ENCODE assay signal across 13 cellular contexts in genomic region chr3:138241061-138241460, GRCh38.
"Had no signal": no experiment of that assay in that cellular context is flagged by ENCODE, and none has a peak within 500 bp of the region (broad histone marks: within the 10 kb centered on the region; RNA-seq: fewer than 3 reads in every experiment).

No MANE protein-coding gene starts in this region.

- DNase-seq: activated CD4-positive, alpha-beta T cell treated with anti-CD3 and anti-CD28 coated beads for 36 hours; activated CD8-positive, alpha-beta T cell treated with anti-CD3 and anti-CD28 coated beads, Interleukin-2, amount 10 ng/mL, durations not matched to agents 7 days and 5 days; activated naive CD4-positive, alpha-beta T cell treated with Interleukin-2 at 50 U/mL for 16 hours; effector memory CD4-positive, alpha-beta T cell; immature natural killer cell; pancreas; stimulated activated CD4-positive, alpha-beta T cell treated with anti-CD3 and anti-CD28 coated beads, Interleukin-4, amount 100 ng/mL, for 1 hour; stimulated activated CD8-positive, alpha-beta memory T cell treated with anti-CD3 and anti-CD28 coated beads, Interleukin-4, amount 100 ng/mL, for 48 hours; stimulated activated naive CD8-positive, alpha-beta T cell treated with anti-CD3 and anti-CD28 coated beads, Interleukin-15, Interleukin-2, amounts not matched to agents 100 U/mL and 50 U/mL, for 24 hours; upper lobe of left lung; WERI-Rb-1 had no signal

- H3K27me3 ChIP-seq: pancreas, upper lobe of left lung had no signal

- ATAC-seq: activated CD4-positive, alpha-beta T cell treated with anti-CD3 and anti-CD28 coated beads for 36 hours; activated CD8-positive, alpha-beta T cell treated with anti-CD3 and anti-CD28 coated beads, Interleukin-2, amount 10 ng/mL, durations not matched to agents 7 days and 5 days; pancreas; stimulated activated naive CD8-positive, alpha-beta T cell treated with anti-CD3 and anti-CD28 coated beads, Interleukin-15, Interleukin-2, amounts not matched to agents 100 U/mL and 50 U/mL, for 24 hours had no signal

- H3K4me1 Mint-ChIP-seq: activated CD4-positive, alpha-beta T cell treated with anti-CD3 and anti-CD28 coated beads for 36 hours; immature natural killer cell; memory B cell had no signal

- H3K27me3 Mint-ChIP-seq: activated CD4-positive, alpha-beta T cell treated with anti-CD3 and anti-CD28 coated beads for 36 hours; memory B cell had no signal

- H3K9me3 Mint-ChIP-seq: immature natural killer cell, memory B cell had no signal

- H3K27ac Mint-ChIP-seq: activated CD4-positive, alpha-beta T cell treated with anti-CD3 and anti-CD28 coated beads for 36 hours; activated CD8-positive, alpha-beta T cell treated with anti-CD3 and anti-CD28 coated beads, Interleukin-2, amount 10 ng/mL, durations not matched to agents 7 days and 5 days; immature natural killer cell; memory B cell had no signal

- H3K27ac ChIP-seq: epithelial cell of prostate, pancreas, upper lobe of left lung, WERI-Rb-1 had no signal

- H3K4me3 Mint-ChIP-seq: activated CD4-positive, alpha-beta T cell treated with anti-CD3 and anti-CD28 coated beads for 36 hours; activated CD8-positive, alpha-beta T cell treated with anti-CD3 and anti-CD28 coated beads, Interleukin-2, amount 10 ng/mL, durations not matched to agents 7 days and 5 days; immature natural killer cell; memory B cell had no signal

- H3K4me1 ChIP-seq: pancreas, upper lobe of left lung had no signal
